Comparison of ENCODE assay signal across 1 cellular context in the genomic region with DNA sequence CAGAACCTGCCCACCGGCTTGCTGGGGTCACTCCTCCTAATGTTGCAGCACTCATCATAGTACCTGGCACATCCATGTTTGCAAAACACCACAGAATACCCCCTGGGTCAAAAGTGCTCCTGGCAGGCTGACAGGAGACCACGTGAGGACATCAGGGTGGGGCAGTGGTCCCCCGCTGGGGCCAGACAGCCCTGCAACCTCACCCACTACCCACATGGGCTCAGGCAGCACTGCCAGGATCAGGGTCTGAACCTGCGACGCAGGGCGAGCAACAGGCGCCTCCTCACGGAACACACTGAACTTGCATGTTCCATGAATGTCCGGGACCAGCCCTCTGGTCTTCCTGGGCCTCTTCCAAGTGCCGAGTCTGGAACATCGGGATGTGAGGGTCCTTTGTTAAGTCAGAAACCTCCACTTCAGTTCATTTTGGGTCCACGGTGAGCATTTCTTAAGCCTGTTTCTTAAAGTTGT.
TF ChIP-seq lines count a peak whose summit lies in the region.

No MANE protein-coding gene starts in this region.

TF ChIP-seq in HEK293, 187 proteins besides CTCF, POLR2A, EP300 and RAD21 (continued from another document):
- TF ChIP-seq, protein P1, sequence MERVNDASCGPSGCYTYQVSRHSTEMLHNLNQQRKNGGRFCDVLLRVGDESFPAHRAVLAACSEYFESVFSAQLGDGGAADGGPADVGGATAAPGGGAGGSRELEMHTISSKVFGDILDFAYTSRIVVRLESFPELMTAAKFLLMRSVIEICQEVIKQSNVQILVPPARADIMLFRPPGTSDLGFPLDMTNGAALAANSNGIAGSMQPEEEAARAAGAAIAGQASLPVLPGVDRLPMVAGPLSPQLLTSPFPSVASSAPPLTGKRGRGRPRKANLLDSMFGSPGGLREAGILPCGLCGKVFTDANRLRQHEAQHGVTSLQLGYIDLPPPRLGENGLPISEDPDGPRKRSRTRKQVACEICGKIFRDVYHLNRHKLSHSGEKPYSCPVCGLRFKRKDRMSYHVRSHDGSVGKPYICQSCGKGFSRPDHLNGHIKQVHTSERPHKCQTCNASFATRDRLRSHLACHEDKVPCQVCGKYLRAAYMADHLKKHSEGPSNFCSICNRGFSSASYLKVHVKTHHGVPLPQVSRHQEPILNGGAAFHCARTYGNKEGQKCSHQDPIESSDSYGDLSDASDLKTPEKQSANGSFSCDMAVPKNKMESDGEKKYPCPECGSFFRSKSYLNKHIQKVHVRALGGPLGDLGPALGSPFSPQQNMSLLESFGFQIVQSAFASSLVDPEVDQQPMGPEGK (tag by site-specific recombination; IDR thresholded peaks at IDR 0.05): no peak
- TF ChIP-seq ZNF513 (tag by site-specific recombination; IDR thresholded peaks at IDR 0.05) (no peak), ZIC2 (tag by site-specific recombination; IDR thresholded peaks at IDR 0.05) (0 out of 2 replicates have a peak, but pooled peaks have one; percentile 32), ZNF529 (tag by site-specific recombination; IDR thresholded peaks at IDR 0.05; ENCODE audit: insufficient replicate concordance) (no peak), ZNF133 (tag by site-specific recombination; IDR thresholded peaks at IDR 0.05) (no peak)
